ENCODE assay signal across 14 cellular contexts in genomic region chr19:17041994-17042393, GRCh38. TPM values are rescaled to one million over a fixed set of nuclear protein-coding genes. Genes with fewer than 3 reads are reported as not detected.
DNase-seq lines count a peak whose midpoint lies in the region; ATAC-seq and TF ChIP-seq lines count a peak whose summit lies in the region.
"Had no signal": no experiment of that assay in that cellular context is flagged by ENCODE, and none has a peak within 500 bp of the region (broad histone marks: within the 10 kb centered on the region; RNA-seq: fewer than 3 reads in every experiment).

No MANE protein-coding gene starts in this region.

- H3K4me2 ChIP-seq in fibroblast of lung (ENCODE audit: extremely low read depth, insufficient read depth, low read length) = no peak overlapping the region

- H3K36me3 ChIP-seq in fibroblast of lung (ENCODE audit: control insufficient read depth, insufficient read depth, low read length) (no peaks in the 10 kb centered on the region), lower lobe of right lung (no peaks in the 10 kb centered on the region), transverse colon (no peaks in the 10 kb centered on the region)
- H3K36me3 ChIP-seq: cardiac muscle cell had no signal

- no peak overlapping the region for H3K4me3 ChIP-seq in fibroblast of lung (replicated peaks in 1 of 4; ENCODE audit: control extremely low read depth in 1 of 4, insufficient read depth in 1 of 4, low read depth in 3 of 4, low read length in 4 of 4)
- no peak overlapping the region for H3K4me3 ChIP-seq in lower lobe of right lung
- H3K4me3 ChIP-seq in transverse colon = no peak overlapping the region
- H3K4me3 ChIP-seq: cardiac muscle cell had no signal

- H3K27me3 ChIP-seq in fibroblast of lung (ENCODE audit: control insufficient read depth, insufficient read depth, low read length) (no peaks in the 10 kb centered on the region), lower lobe of right lung (ENCODE audit: low read depth) (no peaks in the 10 kb centered on the region), transverse colon (no peaks in the 10 kb centered on the region)
- H3K27me3 ChIP-seq: cardiac muscle cell had no signal

- no peak for TF ChIP-seq CTCF in fibroblast of lung (conservative IDR thresholded peaks at IDR 0.05 in 1 of 2, IDR thresholded peaks at IDR 0.05 in 1 of 2; ENCODE audit: low read depth in 1 of 2, low read length in 2 of 2)
- no peak for TF ChIP-seq CTCF in lower lobe of right lung (IDR thresholded peaks at IDR 0.05)
- TF ChIP-seq CTCF in transverse colon (IDR thresholded peaks at IDR 0.05) = no peak

- in situ Hi-C loops in transverse colon (cut with MboI; ENCODE audit: low pct_ligation_motif_present in 1 of 4, low pct_unique_long_range_greater_than_20kb in 1 of 4, low sequenced_read_pairs in 3 of 4) = loop anchor here in 1 of 4 donors (25.0 kb wide), 1 partner anchor 280 kb away; no protein-coding TSS in a partner anchor

- ATAC-seq in lower lobe of right lung = peak; percentile 51 to 71
- no peak for ATAC-seq in activated T-cell treated with anti-CD3 and anti-CD28 coated beads, Interleukin-2, amount 50 U/mL, for 4 hours
- ATAC-seq: natural killer cell, PC-3 had no signal

- H3K79me2 ChIP-seq in fibroblast of lung (ENCODE audit: control insufficient read depth, insufficient read depth, low read length) = no peaks in the 10 kb centered on the region

- H3K27me3 Mint-ChIP-seq in activated T-cell treated with anti-CD3 and anti-CD28 coated beads, Interleukin-2, amount 50 U/mL, for 4 hours (ENCODE audit: low read depth) = peaks cover 8% of the 10 kb centered on the region

- no peaks in the 10 kb centered on the region for H3K9me3 ChIP-seq in fibroblast of lung (ENCODE audit: control insufficient read depth, insufficient read depth, low read depth, low read length)
- H3K9me3 ChIP-seq in lower lobe of right lung = no peaks in the 10 kb centered on the region
- no peaks in the 10 kb centered on the region for H3K9me3 ChIP-seq in transverse colon

- H3K27ac ChIP-seq in fibroblast of lung (ENCODE audit: insufficient read depth, low read length) = no peak overlapping the region
- H3K27ac ChIP-seq in lower lobe of right lung = no peak overlapping the region
- peak overlapping the region; percentile 73 to 86 (median 82) for H3K27ac ChIP-seq in transverse colon
- H3K27ac ChIP-seq: cardiac muscle cell had no signal

- DNase-seq in NCI-H748 treated with DMSO at 0.1 percent for 48 hours (lab: John Stamatoyannopoulos, UW) = peak; percentile 35
- DNase-seq in fibroblast of lung (ENCODE audit: low read depth in 2 of 2) = peak; percentile 12 to 66
- no peak for DNase-seq in lower lobe of right lung
- peak; percentile 24 for DNase-seq in transverse colon
- DNase-seq in NCI-H524 (lab: John Stamatoyannopoulos, UW) = no peak
- DNase-seq in activated CD4-positive, alpha-beta T cell treated with anti-CD3 and anti-CD28 coated beads, Interleukin-2, amount 50 U/mL, for 48 hours = no peak
- no peak for DNase-seq in activated T-cell treated with anti-CD3 and anti-CD28 coated beads, Interleukin-2, amount 50 U/mL, for 4 hours
- no peak for DNase-seq in HK-2 (ENCODE audit: unreplicated experiment)
- DNase-seq: activated effector memory CD4-positive, alpha-beta T cell treated with anti-CD3 and anti-CD28 coated beads, Interleukin-2, amount 50 U/mL, for 16 hours; natural killer cell; PC-3; trophoblast cell had no signal

- intact Hi-C loops in lower lobe of right lung (cut with DNase I) = no loop called here
- intact Hi-C loops in transverse colon (cut with DNase I; ENCODE audit: low total_unique reads) = no loop called here

- no peaks in the 10 kb centered on the region for H4K20me1 ChIP-seq in fibroblast of lung (ENCODE audit: control insufficient read depth, extremely low read depth, insufficient read depth, low read length)

- H3K9ac ChIP-seq in fibroblast of lung (ENCODE audit: insufficient read depth, low read length) = no peak overlapping the region

- H3K4me3 Mint-ChIP-seq in activated T-cell treated with anti-CD3 and anti-CD28 coated beads, Interleukin-2, amount 50 U/mL, for 4 hours = no peak overlapping the region
- H3K4me3 Mint-ChIP-seq: natural killer cell; T-helper 2 cell treated with Interferon-gamma antibody and Interleukin-4, amounts not matched to agents 5 μg/mL and 100 μg/mL, for 36 hours had no signal

- no peak for TF ChIP-seq EP300 in transverse colon (IDR thresholded peaks at IDR 0.05; ENCODE audit: low read depth)

- H2AFZ ChIP-seq in fibroblast of lung (ENCODE audit: low read length) = no peak overlapping the region

- H3K4me1 ChIP-seq in fibroblast of lung (ENCODE audit: control insufficient read depth, extremely low read depth, insufficient read depth, low read length) (no peaks in the 10 kb centered on the region), lower lobe of right lung (peaks cover 10% of the 10 kb centered on the region), transverse colon (peaks cover 0 to 16% (median 12%) of the 10 kb centered on the region in 4 donors)

- no peak for TF ChIP-seq POLR2A in transverse colon (IDR thresholded peaks at IDR 0.05)

- H3K9me3 Mint-ChIP-seq in activated T-cell treated with anti-CD3 and anti-CD28 coated beads, Interleukin-2, amount 50 U/mL, for 4 hours = no peaks in the 10 kb centered on the region
- H3K9me3 Mint-ChIP-seq: natural killer cell; T-helper 2 cell treated with Interferon-gamma antibody and Interleukin-4, amounts not matched to agents 5 μg/mL and 100 μg/mL, for 36 hours had no signal

- WGBS in transverse colon (ENCODE audit: low coverage in 1 of 2), 2 donors = 4 to 23% methylated on average over 9 to 11 of the region's 11 CpGs

- H3K4me1 Mint-ChIP-seq in activated T-cell treated with anti-CD3 and anti-CD28 coated beads, Interleukin-2, amount 50 U/mL, for 4 hours (ENCODE audit: low read depth) = no peaks in the 10 kb centered on the region
- H3K4me1 Mint-ChIP-seq: natural killer cell had no signal

- no peaks in the 10 kb centered on the region for H3K36me3 Mint-ChIP-seq in activated T-cell treated with anti-CD3 and anti-CD28 coated beads, Interleukin-2, amount 50 U/mL, for 4 hours (ENCODE audit: insufficient read depth)
- H3K36me3 Mint-ChIP-seq: natural killer cell had no signal

RNA-seq across cellular contexts. Expression of gene CPAMD8, which starts 15.4 kb away (rescaled TPM):
- total RNA-seq in fibroblast of lung (0.51 and 1.7 TPM in 2 replicates), lower lobe of right lung (54.3 TPM), transverse colon (10 to 100 TPM in 2 of 4 donors, 1 to 10 TPM in 2; 1.4 to 20.9 (median 7.7) TPM)
- polyA plus RNA-seq in fibroblast of lung = 0.14 and 0.21 TPM in 2 replicates
- polyA plus RNA-seq in fibroblast of lung (2012) = 0.18 and 0.51 TPM in 2 replicates
- polyA minus RNA-seq in fibroblast of lung (ENCODE audit: low replicate concordance) = 3.7 and 5.5 TPM in 2 replicates
- under 1 TPM in 2 of 3 donors, not detected in 1; 0.18 to 0.37 TPM for total RNA-seq in activated T-cell treated with anti-CD3 and anti-CD28 coated beads, Interleukin-2, amount 50 U/mL, for 4 hours

RNA-seq across cellular contexts. Expression of gene HAUS8, which starts 33.3 kb away (rescaled TPM):
- total RNA-seq in fibroblast of lung (2.0 and 2.1 TPM in 2 replicates), lower lobe of right lung (9.1 TPM), transverse colon (10 to 100 TPM in 2 of 4 donors, 1 to 10 TPM in 2; 4.4 to 13.8 (median 10.3) TPM)
- polyA plus RNA-seq in fibroblast of lung = 6.7 and 13.8 TPM in 2 replicates
- polyA plus RNA-seq in fibroblast of lung (2012) = 5.0 and 12.2 TPM in 2 replicates
- polyA minus RNA-seq in fibroblast of lung (ENCODE audit: low replicate concordance) = 2.7 and 6.0 TPM in 2 replicates
- 10 to 100 TPM; 21.5 to 29.3 (median 28.3) TPM for total RNA-seq in activated T-cell treated with anti-CD3 and anti-CD28 coated beads, Interleukin-2, amount 50 U/mL, for 4 hours

RNA-seq across cellular contexts. Expression of gene MYO9B, which starts 33.6 kb away (rescaled TPM):
- total RNA-seq in fibroblast of lung (44.2 and 52.5 TPM in 2 replicates), lower lobe of right lung (205 TPM), transverse colon (100 to 1,000 TPM; 102 to 246 (median 151) TPM)
- polyA plus RNA-seq in fibroblast of lung = 32.5 and 39.5 TPM in 2 replicates
- 64.0 and 66.2 TPM in 2 replicates for polyA plus RNA-seq in fibroblast of lung (2012)
- 143 and 156 TPM in 2 replicates for polyA minus RNA-seq in fibroblast of lung (ENCODE audit: low replicate concordance)
- total RNA-seq in activated T-cell treated with anti-CD3 and anti-CD28 coated beads, Interleukin-2, amount 50 U/mL, for 4 hours = 100 to 1,000 TPM in 1 of 3 donors, 10 to 100 TPM in 2; 82.6 to 104 (median 91.4) TPM

Comparison
In these comparisons a context has a peak if more than half of its experiments do, and no peak if none do; other contexts are left out.
1. DNase-seq: peak in NCI-H748 treated with DMSO at 0.1 percent for 48 hours (single experiment), fibroblast of lung (2 of 2) and transverse colon (single experiment); none in lower lobe of right lung (single experiment), NCI-H524 (0 of 2), activated CD4-positive, alpha-beta T cell treated with anti-CD3 and anti-CD28 coated beads, Interleukin-2, amount 50 U/mL, for 48 hours (0 of 2), activated T-cell treated with anti-CD3 and anti-CD28 coated beads, Interleukin-2, amount 50 U/mL, for 4 hours (single experiment) and HK-2 (single experiment).
2. H3K27ac ChIP-seq: peak in transverse colon (4 of 4); none in fibroblast of lung (single experiment) and lower lobe of right lung (single experiment).
3. ATAC-seq: peak in lower lobe of right lung (2 of 2); none in activated T-cell treated with anti-CD3 and anti-CD28 coated beads, Interleukin-2, amount 50 U/mL, for 4 hours (0 of 2).